1 cellular context compared by ENCODE assay signal in the genomic region with DNA sequence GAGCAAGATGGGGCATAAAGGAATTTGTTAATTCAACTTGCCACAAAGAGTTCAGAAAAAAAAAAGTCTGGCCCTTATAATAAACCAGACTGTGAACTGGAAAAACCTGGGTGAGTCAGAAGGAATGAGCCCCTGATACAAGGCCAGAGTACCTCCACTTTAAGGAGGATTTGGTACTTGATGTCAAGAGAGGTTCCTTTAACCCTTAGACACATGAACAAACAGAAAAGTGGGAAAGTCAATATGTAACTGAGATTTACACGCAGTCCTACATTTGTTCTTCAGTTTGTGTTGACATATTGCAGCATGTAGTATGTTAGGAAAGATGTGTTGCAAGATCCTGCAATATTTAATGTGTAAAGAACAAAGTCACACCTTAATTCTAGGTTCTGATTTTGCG.
TF ChIP-seq lines count a peak whose summit lies in the region.

No MANE protein-coding gene starts in this region.

TF ChIP-seq in HepG2, 621 proteins besides CTCF, POLR2A, EP300 and RAD21 (continued from another document):
- TF ChIP-seq, protein P1, sequence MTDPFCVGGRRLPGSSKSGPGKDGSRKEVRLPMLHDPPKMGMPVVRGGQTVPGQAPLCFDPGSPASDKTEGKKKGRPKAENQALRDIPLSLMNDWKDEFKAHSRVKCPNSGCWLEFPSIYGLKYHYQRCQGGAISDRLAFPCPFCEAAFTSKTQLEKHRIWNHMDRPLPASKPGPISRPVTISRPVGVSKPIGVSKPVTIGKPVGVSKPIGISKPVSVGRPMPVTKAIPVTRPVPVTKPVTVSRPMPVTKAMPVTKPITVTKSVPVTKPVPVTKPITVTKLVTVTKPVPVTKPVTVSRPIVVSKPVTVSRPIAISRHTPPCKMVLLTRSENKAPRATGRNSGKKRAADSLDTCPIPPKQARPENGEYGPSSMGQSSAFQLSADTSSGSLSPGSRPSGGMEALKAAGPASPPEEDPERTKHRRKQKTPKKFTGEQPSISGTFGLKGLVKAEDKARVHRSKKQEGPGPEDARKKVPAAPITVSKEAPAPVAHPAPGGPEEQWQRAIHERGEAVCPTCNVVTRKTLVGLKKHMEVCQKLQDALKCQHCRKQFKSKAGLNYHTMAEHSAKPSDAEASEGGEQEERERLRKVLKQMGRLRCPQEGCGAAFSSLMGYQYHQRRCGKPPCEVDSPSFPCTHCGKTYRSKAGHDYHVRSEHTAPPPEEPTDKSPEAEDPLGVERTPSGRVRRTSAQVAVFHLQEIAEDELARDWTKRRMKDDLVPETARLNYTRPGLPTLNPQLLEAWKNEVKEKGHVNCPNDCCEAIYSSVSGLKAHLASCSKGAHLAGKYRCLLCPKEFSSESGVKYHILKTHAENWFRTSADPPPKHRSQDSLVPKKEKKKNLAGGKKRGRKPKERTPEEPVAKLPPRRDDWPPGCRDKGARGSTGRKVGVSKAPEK (CRISPR knock-in tag; IDR thresholded peaks at IDR 0.05; ENCODE audit: borderline replicate concordance): no peak
- TF ChIP-seq SMYD3 (CRISPR knock-in tag; IDR thresholded peaks at IDR 0.05) (no peak), ZNF737 (CRISPR knock-in tag; IDR thresholded peaks at IDR 0.05; ENCODE audit: borderline replicate concordance) (no peak), RARA (CRISPR knock-in tag; IDR thresholded peaks at IDR 0.05) (peak; percentile 26; the same call in 1 of the 2 replicates), GFI1 (CRISPR knock-in tag; IDR thresholded peaks at IDR 0.05; ENCODE audit: borderline replicate concordance) (peak; percentile 94), ZNF670 (CRISPR knock-in tag; IDR thresholded peaks at IDR 0.05; ENCODE audit: borderline replicate concordance) (no peak), ZNF614 (CRISPR knock-in tag; IDR thresholded peaks at IDR 0.05; ENCODE audit: borderline replicate concordance) (no peak), ZSCAN9 (CRISPR knock-in tag; IDR thresholded peaks at IDR 0.05; ENCODE audit: borderline replicate concordance) (no peak), TMF1 (CRISPR knock-in tag; IDR thresholded peaks at IDR 0.05; ENCODE audit: low read depth) (no peak), ZSCAN20 (CRISPR knock-in tag; IDR thresholded peaks at IDR 0.05; ENCODE audit: borderline replicate concordance) (no peak), GATAD2A (CRISPR knock-in tag; IDR thresholded peaks at IDR 0.05) (peak; percentile 84), NCOA5 (CRISPR knock-in tag; IDR thresholded peaks at IDR 0.05) (no peak), ZNF543 (CRISPR knock-in tag; IDR thresholded peaks at IDR 0.05) (no peak), ZFP36 (IDR thresholded peaks at IDR 0.05; ENCODE audit: borderline replicate concordance, low read depth, low read length, partially characterized antibody) (no peak), ZNF34 (CRISPR knock-in tag; IDR thresholded peaks at IDR 0.05; ENCODE audit: borderline replicate concordance) (no peak), ZKSCAN8 (CRISPR knock-in tag; IDR thresholded peaks at IDR 0.05; ENCODE audit: borderline replicate concordance) (no peak)
- TF ChIP-seq, protein P2, sequence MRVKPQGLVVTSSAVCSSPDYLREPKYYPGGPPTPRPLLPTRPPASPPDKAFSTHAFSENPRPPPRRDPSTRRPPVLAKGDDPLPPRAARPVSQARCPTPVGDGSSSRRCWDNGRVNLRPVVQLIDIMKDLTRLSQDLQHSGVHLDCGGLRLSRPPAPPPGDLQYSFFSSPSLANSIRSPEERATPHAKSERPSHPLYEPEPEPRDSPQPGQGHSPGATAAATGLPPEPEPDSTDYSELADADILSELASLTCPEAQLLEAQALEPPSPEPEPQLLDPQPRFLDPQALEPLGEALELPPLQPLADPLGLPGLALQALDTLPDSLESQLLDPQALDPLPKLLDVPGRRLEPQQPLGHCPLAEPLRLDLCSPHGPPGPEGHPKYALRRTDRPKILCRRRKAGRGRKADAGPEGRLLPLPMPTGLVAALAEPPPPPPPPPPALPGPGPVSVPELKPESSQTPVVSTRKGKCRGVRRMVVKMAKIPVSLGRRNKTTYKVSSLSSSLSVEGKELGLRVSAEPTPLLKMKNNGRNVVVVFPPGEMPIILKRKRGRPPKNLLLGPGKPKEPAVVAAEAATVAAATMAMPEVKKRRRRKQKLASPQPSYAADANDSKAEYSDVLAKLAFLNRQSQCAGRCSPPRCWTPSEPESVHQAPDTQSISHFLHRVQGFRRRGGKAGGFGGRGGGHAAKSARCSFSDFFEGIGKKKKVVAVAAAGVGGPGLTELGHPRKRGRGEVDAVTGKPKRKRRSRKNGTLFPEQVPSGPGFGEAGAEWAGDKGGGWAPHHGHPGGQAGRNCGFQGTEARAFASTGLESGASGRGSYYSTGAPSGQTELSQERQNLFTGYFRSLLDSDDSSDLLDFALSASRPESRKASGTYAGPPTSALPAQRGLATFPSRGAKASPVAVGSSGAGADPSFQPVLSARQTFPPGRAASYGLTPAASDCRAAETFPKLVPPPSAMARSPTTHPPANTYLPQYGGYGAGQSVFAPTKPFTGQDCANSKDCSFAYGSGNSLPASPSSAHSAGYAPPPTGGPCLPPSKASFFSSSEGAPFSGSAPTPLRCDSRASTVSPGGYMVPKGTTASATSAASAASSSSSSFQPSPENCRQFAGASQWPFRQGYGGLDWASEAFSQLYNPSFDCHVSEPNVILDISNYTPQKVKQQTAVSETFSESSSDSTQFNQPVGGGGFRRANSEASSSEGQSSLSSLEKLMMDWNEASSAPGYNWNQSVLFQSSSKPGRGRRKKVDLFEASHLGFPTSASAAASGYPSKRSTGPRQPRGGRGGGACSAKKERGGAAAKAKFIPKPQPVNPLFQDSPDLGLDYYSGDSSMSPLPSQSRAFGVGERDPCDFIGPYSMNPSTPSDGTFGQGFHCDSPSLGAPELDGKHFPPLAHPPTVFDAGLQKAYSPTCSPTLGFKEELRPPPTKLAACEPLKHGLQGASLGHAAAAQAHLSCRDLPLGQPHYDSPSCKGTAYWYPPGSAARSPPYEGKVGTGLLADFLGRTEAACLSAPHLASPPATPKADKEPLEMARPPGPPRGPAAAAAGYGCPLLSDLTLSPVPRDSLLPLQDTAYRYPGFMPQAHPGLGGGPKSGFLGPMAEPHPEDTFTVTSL (CRISPR knock-in tag; IDR thresholded peaks at IDR 0.05; ENCODE audit: borderline replicate concordance): peak; percentile 60; the same call in 1 of the 2 replicates
- TF ChIP-seq, protein P3, sequence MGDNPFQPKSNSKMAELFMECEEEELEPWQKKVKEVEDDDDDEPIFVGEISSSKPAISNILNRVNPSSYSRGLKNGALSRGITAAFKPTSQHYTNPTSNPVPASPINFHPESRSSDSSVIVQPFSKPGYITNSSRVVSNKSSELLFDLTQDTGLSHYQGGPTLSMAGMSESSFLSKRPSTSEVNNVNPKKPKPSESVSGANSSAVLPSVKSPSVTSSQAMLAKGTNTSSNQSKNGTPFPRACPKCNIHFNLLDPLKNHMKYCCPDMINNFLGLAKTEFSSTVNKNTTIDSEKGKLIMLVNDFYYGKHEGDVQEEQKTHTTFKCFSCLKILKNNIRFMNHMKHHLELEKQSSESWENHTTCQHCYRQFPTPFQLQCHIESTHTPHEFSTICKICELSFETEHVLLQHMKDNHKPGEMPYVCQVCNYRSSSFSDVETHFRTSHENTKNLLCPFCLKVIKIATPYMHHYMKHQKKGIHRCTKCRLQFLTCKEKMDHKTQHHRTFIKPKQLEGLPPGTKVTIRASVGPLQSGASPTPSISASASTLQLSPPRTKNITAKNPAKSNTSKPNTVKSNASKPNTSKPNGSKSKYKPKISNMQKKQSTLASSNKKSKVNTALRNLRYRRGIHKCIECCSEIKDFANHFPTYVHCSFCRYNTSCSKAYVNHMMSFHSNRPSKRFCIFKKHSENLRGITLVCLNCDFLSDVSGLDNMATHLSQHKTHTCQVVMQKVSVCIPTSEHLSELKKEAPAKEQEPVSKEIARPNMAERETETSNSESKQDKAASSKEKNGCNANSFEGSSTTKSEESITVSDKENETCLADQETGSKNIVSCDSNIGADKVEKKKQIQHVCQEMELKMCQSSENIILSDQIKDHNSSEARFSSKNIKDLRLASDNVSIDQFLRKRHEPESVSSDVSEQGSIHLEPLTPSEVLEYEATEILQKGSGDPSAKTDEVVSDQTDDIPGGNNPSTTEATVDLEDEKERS (CRISPR knock-in tag; IDR thresholded peaks at IDR 0.05): peak; percentile 25; the same call in 1 of the 2 replicates
- TF ChIP-seq, protein P4, sequence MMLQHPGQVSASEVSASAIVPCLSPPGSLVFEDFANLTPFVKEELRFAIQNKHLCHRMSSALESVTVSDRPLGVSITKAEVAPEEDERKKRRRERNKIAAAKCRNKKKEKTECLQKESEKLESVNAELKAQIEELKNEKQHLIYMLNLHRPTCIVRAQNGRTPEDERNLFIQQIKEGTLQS (CRISPR knock-in tag; IDR thresholded peaks at IDR 0.05): no peak
